In genomic region chr15:77563768-77564167, GRCh38 we compare ENCODE assay signal across 16 cellular contexts.
"Had no signal": no experiment of that assay in that cellular context is flagged by ENCODE, and none has a peak within 500 bp of the region (broad histone marks: within the 10 kb centered on the region; RNA-seq: fewer than 3 reads in every experiment).

No MANE protein-coding gene starts in this region.

- H3K4me1 ChIP-seq: gastroesophageal sphincter, testis, upper lobe of right lung, vagina had no signal

- H3K36me3 ChIP-seq: esophagus squamous epithelium, gastroesophageal sphincter, right atrium auricular region, tibial nerve, upper lobe of right lung, vagina had no signal

- H3K27ac ChIP-seq: esophagus squamous epithelium, gastroesophageal sphincter, right atrium auricular region, testis, tibial nerve, upper lobe of right lung, vagina had no signal

- H3K9me3 ChIP-seq: esophagus squamous epithelium, right atrium auricular region, testis, tibial nerve, upper lobe of right lung, vagina had no signal

- ATAC-seq: gastroesophageal sphincter; left colon; naive thymus-derived CD8-positive, alpha-beta T cell; stimulated activated effector memory CD8-positive, alpha-beta T cell treated with anti-CD3 and anti-CD28 coated beads, Interleukin-12 subunit alpha, Interleukin-12 subunit beta, amount 100 ng/mL, for 72 hours; stimulated activated naive CD8-positive, alpha-beta T cell treated with anti-CD3 and anti-CD28 coated beads, Interleukin-15, Interleukin-2, amounts not matched to agents 100 U/mL and 50 U/mL, for 24 hours; upper lobe of right lung had no signal

- H3K4me3 ChIP-seq: esophagus squamous epithelium, gastroesophageal sphincter, right atrium auricular region, testis, tibial nerve, upper lobe of right lung, vagina had no signal

- DNase-seq: esophagus squamous epithelium; foreskin fibroblast; glutamatergic neuron; islet precursor cell; left colon; naive thymus-derived CD8-positive, alpha-beta T cell; stimulated activated CD4-positive, alpha-beta T cell treated with anti-CD3 and anti-CD28 coated beads, Interleukin-4, amount 100 ng/mL, for 1 hour; stimulated activated CD8-positive, alpha-beta memory T cell treated with anti-CD3 and anti-CD28 coated beads, Interleukin-4, amount 100 ng/mL, for 48 hours; stimulated activated naive CD8-positive, alpha-beta T cell treated with anti-CD3 and anti-CD28 coated beads, Interleukin-15, Interleukin-2, amounts not matched to agents 100 U/mL and 50 U/mL, for 24 hours; testis; upper lobe of right lung had no signal

- H3K27me3 ChIP-seq: esophagus squamous epithelium, right atrium auricular region, testis, tibial nerve, upper lobe of right lung, vagina had no signal
